ENCODE assay signal across 21 cellular contexts in the genomic region with DNA sequence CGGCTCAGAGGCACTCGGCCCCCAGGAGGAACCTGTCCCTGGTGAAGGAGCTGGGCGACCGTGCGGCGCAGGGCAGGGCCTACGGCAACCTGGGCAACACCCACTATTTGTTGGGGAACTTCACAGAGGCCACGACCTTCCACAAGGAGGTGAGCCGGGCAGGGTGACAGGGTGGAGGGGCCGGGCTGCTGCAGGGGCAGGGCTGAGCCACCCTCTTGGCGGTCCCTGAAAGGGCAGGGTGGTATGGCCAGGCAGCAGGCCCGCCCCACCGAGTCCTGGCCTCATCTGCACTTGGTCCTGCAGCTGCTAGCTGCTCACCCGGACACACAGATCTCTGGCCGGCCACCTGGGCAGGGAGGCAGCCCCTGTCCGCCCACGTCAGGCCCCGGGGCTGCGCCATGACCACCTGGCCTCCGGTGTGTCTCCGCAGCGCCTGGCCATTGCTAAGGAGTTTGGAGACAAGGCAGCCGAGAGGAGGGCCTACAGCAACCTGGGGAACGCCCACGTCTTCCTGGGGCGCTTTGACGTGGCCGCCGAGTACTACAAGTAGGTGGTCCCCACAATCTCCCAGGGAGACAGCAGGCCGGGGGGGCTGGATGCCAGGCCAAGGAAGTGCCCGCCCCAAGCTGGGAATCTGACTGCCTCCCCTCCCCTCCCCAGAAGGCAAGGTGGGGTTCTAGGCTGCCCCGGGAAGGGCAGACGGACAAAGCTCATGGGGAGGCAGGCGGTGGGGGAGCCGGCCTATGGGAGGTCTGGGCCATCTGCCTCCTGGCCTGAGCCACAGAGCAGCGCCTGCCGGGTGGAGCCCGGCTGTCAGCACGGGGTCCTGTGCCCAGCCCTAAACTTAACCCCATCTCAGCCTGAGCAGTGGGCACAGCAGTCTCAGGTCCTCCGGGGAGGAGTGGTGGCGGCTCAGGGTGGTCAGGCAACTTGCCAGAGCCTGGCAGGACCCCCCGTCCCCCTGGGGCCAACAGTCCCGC. TPM values are rescaled to one million over a fixed set of nuclear protein-coding genes. Genes with fewer than 3 reads are reported as not detected.
DNase-seq lines count a peak whose midpoint lies in the region; ATAC-seq and TF ChIP-seq lines count a peak whose summit lies in the region.
"Had no signal": no experiment of that assay in that cellular context is flagged by ENCODE, and none has a peak within 500 bp of the region (broad histone marks: within the 10 kb centered on the region; RNA-seq: fewer than 3 reads in every experiment).

No MANE protein-coding gene starts in this region.

- no peak overlapping the region for H2BK15ac ChIP-seq in IMR-90 (ENCODE audit: low read depth, low read length)

- POLR2A ChIA-PET in AG04450 (lab: Yijun Ruan, JAX) (interaction anchor here (3.0 kb wide), 1 partner anchor 12 kb away, joined by 15 read pairs; no protein-coding TSS in a partner anchor), IMR-90 (lab: Charles Lee; ENCODE audit: unreplicated experiment) (no interaction called here)

- peaks cover 19% of the 10 kb centered on the region for H3K4me1 ChIP-seq in IMR-90 (ENCODE audit: control insufficient read depth, insufficient read depth, low read length)
- H3K4me1 ChIP-seq: Caco-2, HAP-1 had no signal

- no peak overlapping the region for H2BK120ac ChIP-seq in IMR-90 (ENCODE audit: low read depth, low read length)

- H4K8ac ChIP-seq in IMR-90 (ENCODE audit: low read depth in 2 of 2, low read length in 2 of 2), result no peak overlapping the region

- H3K36me3 ChIP-seq in IMR-90 (ENCODE audit: control insufficient read depth, insufficient read depth, low read length) (peaks cover 83% of the 10 kb centered on the region), WERI-Rb-1 (peaks cover 88% of the 10 kb centered on the region)
- H3K36me3 ChIP-seq: HAP-1 had no signal

- no peak for TF ChIP-seq RAD21 in IMR-90 (IDR thresholded peaks at IDR 0.05; ENCODE audit: low read length)

- no peak overlapping the region for H3K4me2 ChIP-seq in IMR-90 (ENCODE audit: low read depth, low read length)
- H3K4me2 ChIP-seq: A549 had no signal

- in situ Hi-C loops in IMR-90 (cut with MboI; ENCODE audit: low sequenced_read_pairs), result no loop called here

- no peak overlapping the region for H2AK5ac ChIP-seq in IMR-90 (ENCODE audit: low read depth, low read length)

- intact Hi-C loops in IMR-90 (cut with micrococcal nuclease), result no loop called here

- H4K5ac ChIP-seq in IMR-90 (ENCODE audit: low read depth, low read length), result no peak overlapping the region

- 88% methylated on average over 17 of the region's 43 CpGs; no CpG with 5 or more reads in 1 of the 2 experiments for WGBS in IMR-90 (ENCODE audit: extremely low coverage in 2 of 2, insufficient read length in 1 of 2), 2 experiments

- no peak overlapping the region for H3K9ac ChIP-seq in IMR-90 (ENCODE audit: low read depth, low read length)
- H3K9ac ChIP-seq: GM23248 had no signal

- peak overlapping the region; percentile 25 for H2AK9ac ChIP-seq in IMR-90 (replicated peaks; ENCODE audit: low read depth, low read length, poor library complexity)

- H3K14ac ChIP-seq in IMR-90 (replicated peaks; ENCODE audit: low read depth, low read length), result no peak overlapping the region

- H4K91ac ChIP-seq in IMR-90 (ENCODE audit: insufficient read depth, low read depth, low read length), result no peak overlapping the region

- H3K9me3 ChIP-seq in AG04450 (ENCODE audit: control insufficient read depth, insufficient read depth, low read length), result no peaks in the 10 kb centered on the region; the same call in 1 of the 2 replicates
- H3K9me3 ChIP-seq in IMR-90 (ENCODE audit: control insufficient read depth, insufficient read depth, low read length), result no peaks in the 10 kb centered on the region
- H3K9me3 ChIP-seq in WERI-Rb-1 (ENCODE audit: severe bottlenecking), result no peaks in the 10 kb centered on the region
- H3K9me3 ChIP-seq: A549, Caco-2, HAP-1 had no signal

- no peak for TF ChIP-seq POLR2A in IMR-90 (IDR thresholded peaks at IDR 0.05; ENCODE audit: low read depth, low read length)

- H3K27ac ChIP-seq in AG04450 (ENCODE audit: low read depth, low read length) (peak overlapping the region; percentile 11), IMR-90 (ENCODE audit: insufficient read depth, low read length) (no peak overlapping the region), WERI-Rb-1 (peak overlapping the region; percentile 59)
- H3K27ac ChIP-seq: A549, GM23248, HL-60 had no signal

- BruUV-seq in IMR-90 (replicated peaks; lab: Mats Ljungman, UMichigan), result no TSS peak

- no peak overlapping the region for H2BK5ac ChIP-seq in IMR-90 (ENCODE audit: low read depth, low read length, poor library complexity, severe bottlenecking)

- H4K20me1 ChIP-seq in IMR-90 (ENCODE audit: insufficient read depth, low read length), result peaks cover 80% of the 10 kb centered on the region

- dilution Hi-C loops in IMR-90 (cut with HindIII; ENCODE audit: low sequenced_read_pairs, unreplicated experiment), result no loop called here

- H3K9me1 ChIP-seq in IMR-90 (ENCODE audit: insufficient read depth, low read length), result peaks cover 6% of the 10 kb centered on the region; the same call in 1 of the 2 replicates

- H2BK20ac ChIP-seq in IMR-90 (ENCODE audit: low read depth, low read length), result no peak overlapping the region

- no peak overlapping the region for H3K56ac ChIP-seq in IMR-90 (ENCODE audit: extremely low read depth, insufficient read depth, low read length)

- CTCF ChIA-PET in AG04450 (lab: Charles Lee) (interaction anchor here (0.7 to 1.4 kb wide), 5 partner anchors 8 to 28 kb away, joined by 3 to 4 read pairs (median 3); a partner anchor contains a TSS), IMR-90 (lab: Yijun Ruan, JAX) (no interaction called here)

- DNase-seq in DMS 273 (lab: John Stamatoyannopoulos, UW; ENCODE audit: unreplicated experiment) (peak; percentile 59), DMS 273 treated with DMSO at 0.1 percent for 48 hours (lab: John Stamatoyannopoulos, UW) (no peak), AG04450 (ENCODE audit: low read depth, low spot score) (no peak), IMR-90 (no peak), WERI-Rb-1 (peak; percentile 53), HUDEP-2 (lab: John Stamatoyannopoulos, UW; ENCODE audit: unreplicated experiment in 76 of 76) (no peak), COLO829 (ENCODE audit: low spot score) (no peak)
- DNase-seq: C1 segment of cervical spinal cord; Caco-2; CD4-positive, CD25-positive, alpha-beta regulatory T cell; CD8-positive, alpha-beta memory T cell; DMS79 treated with DMSO at 0.1 percent for 48 hours; GM23248; KG1 had no signal

- H3K79me1 ChIP-seq in IMR-90 (ENCODE audit: low read depth in 1 of 2, low read length in 2 of 2), result peaks cover 7 to 72% of the 10 kb centered on the region in 2 experiments

- ATAC-seq in IMR-90 (ENCODE audit: low read depth), result no peak
- no peak for ATAC-seq in GM21423 (IDR thresholded peaks at IDR 0.05; ENCODE audit: unreplicated experiment)
- ATAC-seq: A549, GM12878 had no signal

- no peak overlapping the region for H3K4ac ChIP-seq in IMR-90 (ENCODE audit: low read depth, low read length)

- TF ChIP-seq CTCF in AG04450 (IDR thresholded peaks at IDR 0.05; ENCODE audit: low read depth, low read length), result no peak
- no peak for TF ChIP-seq CTCF in IMR-90 (conservative IDR thresholded peaks at IDR 0.05; ENCODE audit: low read depth, low read length)
- no peak for TF ChIP-seq CTCF in WERI-Rb-1 (IDR thresholded peaks at IDR 0.05; ENCODE audit: low read depth, low read length)

- H2AFZ ChIP-seq in IMR-90 (replicated peaks; ENCODE audit: low read length, poor library complexity), result no peak overlapping the region
- H2AFZ ChIP-seq: GM23248 had no signal

- H3K27me3 ChIP-seq in AG04450 (ENCODE audit: control insufficient read depth, insufficient read depth, low read length), result no peaks in the 10 kb centered on the region
- no peaks in the 10 kb centered on the region for H3K27me3 ChIP-seq in IMR-90 (ENCODE audit: control insufficient read depth, insufficient read depth, low read length)
- H3K27me3 ChIP-seq in WERI-Rb-1 (ENCODE audit: insufficient read depth, low read depth, severe bottlenecking), result no peaks in the 10 kb centered on the region

- no peak overlapping the region for H3K4me3 ChIP-seq in AG04450 (ENCODE audit: low read depth, low read length)
- no peak overlapping the region for H3K4me3 ChIP-seq in IMR-90 (ENCODE audit: insufficient read depth, low read depth, low read length)
- no peak overlapping the region for H3K4me3 ChIP-seq in WERI-Rb-1 (ENCODE audit: low read depth, low read length)
- H3K4me3 ChIP-seq: A549, GM12878, GM23248, HAP-1 had no signal

- H3K18ac ChIP-seq in IMR-90 (ENCODE audit: low read depth, low read length), result no peak overlapping the region

- H3K23ac ChIP-seq in IMR-90 (ENCODE audit: low read depth, low read length), result no peak overlapping the region

TF ChIP-seq in IMR-90, 13 proteins besides CTCF, POLR2A, EP300 and RAD21 (continues in another document):
- TF ChIP-seq MXI1 (IDR thresholded peaks at IDR 0.05; ENCODE audit: borderline replicate concordance, low read depth, low read length), result no peak

RNA-seq across cellular contexts. Expression of a gene that starts 10.4 kb away (rescaled TPM):
- 22.5 and 32.8 TPM in 2 replicates for polyA plus RNA-seq in AG04450 (2011; rRNA removed)
- polyA minus RNA-seq in AG04450 (2011; rRNA and poly(A)+ RNA removed), result 20.8 and 28.2 TPM in 2 replicates
- total RNA-seq in IMR-90 (2012; rRNA removed), result 28.7 and 29.7 TPM in 2 replicates
- polyA plus RNA-seq in IMR-90 (2012; rRNA removed), result 71.2 and 91.4 TPM in 2 replicates
- 45.5 and 87.8 TPM in 2 replicates for polyA plus RNA-seq in IMR-90 (2012; cell fraction: cytosol; rRNA removed)
- polyA plus RNA-seq in IMR-90 (2012; cell fraction: nucleus; rRNA removed; ENCODE audit: low replicate concordance), result 297 and 693 TPM in 2 replicates
- polyA plus RNA-seq: IgD-negative memory B cell had no signal

RNA-seq across cellular contexts. Expression of a gene that starts 25.8 kb away (rescaled TPM):
- 3.7 and 4.7 TPM in 2 replicates for polyA plus RNA-seq in AG04450 (2011; rRNA removed)
- polyA minus RNA-seq in AG04450 (2011; rRNA and poly(A)+ RNA removed), result 0.74 and 0.96 TPM in 2 replicates
- 2.0 and 6.1 TPM in 2 replicates for total RNA-seq in IMR-90 (2012; rRNA removed)
- polyA plus RNA-seq in IMR-90 (2012; rRNA removed), result 11.4 and 20.3 TPM in 2 replicates
- polyA plus RNA-seq in IMR-90 (2012; cell fraction: cytosol; rRNA removed), result 19.7 and 40.1 TPM in 2 replicates
- polyA plus RNA-seq in IMR-90 (2012; cell fraction: nucleus; rRNA removed; ENCODE audit: low replicate concordance), result 8.7 and 31.6 TPM in 2 replicates

RNA-seq across cellular contexts. Expression of a gene that starts 33.8 kb away (rescaled TPM):
- polyA plus RNA-seq in AG04450 (2011; rRNA removed) (not detected in 2 replicates), IMR-90 (2012; rRNA removed) (not detected in 2 replicates)
- not detected in 2 replicates for polyA minus RNA-seq in AG04450 (2011; rRNA and poly(A)+ RNA removed)
- total RNA-seq in IMR-90 (2012; rRNA removed), result not detected in 2 replicates
- not detected in 2 replicates for polyA plus RNA-seq in IMR-90 (2012; cell fraction: cytosol; rRNA removed)
- not detected in 2 replicates for polyA plus RNA-seq in IMR-90 (2012; cell fraction: nucleus; rRNA removed; ENCODE audit: low replicate concordance)
- total RNA-seq: CD4-positive, CD25-positive, alpha-beta regulatory T cell; CD8-positive, alpha-beta memory T cell; GM23248; H4 had no signal
- polyA plus RNA-seq: CD4-positive, CD25-positive, alpha-beta regulatory T cell; CD8-positive, alpha-beta memory T cell; GM23248 had no signal

RNA-seq across cellular contexts. Expression of a gene that starts 35.8 kb away (rescaled TPM):
- polyA plus RNA-seq in AG04450 (2011; rRNA removed) (0.63 and 0.93 TPM in 2 replicates), IMR-90 (2012; rRNA removed) (1.5 and 1.9 TPM in 2 replicates)
- 0.51 and 0.87 TPM in 2 replicates for polyA minus RNA-seq in AG04450 (2011; rRNA and poly(A)+ RNA removed)
- 0.36 and 1.1 TPM in 2 replicates for total RNA-seq in IMR-90 (2012; rRNA removed)
- 0.47 and 1.0 TPM in 2 replicates for polyA plus RNA-seq in IMR-90 (2012; cell fraction: cytosol; rRNA removed)
- polyA plus RNA-seq in IMR-90 (2012; cell fraction: nucleus; rRNA removed; ENCODE audit: low replicate concordance), result 9.8 and 17.9 TPM in 2 replicates
- polyA plus RNA-seq: CD8-positive, alpha-beta memory T cell had no signal

Comparison
In these comparisons a context has a peak if more than half of its experiments do, and no peak if none do; other contexts are left out.
1. DNase-seq: peak in DMS 273 (single experiment) and WERI-Rb-1 (single experiment); none in DMS 273 treated with DMSO at 0.1 percent for 48 hours (single experiment), AG04450 (single experiment), IMR-90 (single experiment), HUDEP-2 (0 of 76) and COLO829 (single experiment).